Comparison of ENCODE assay signal across 8 cellular contexts in genomic region chr14:106377432-106377831, GRCh38.
"Had no signal": no experiment of that assay in that cellular context is flagged by ENCODE, and none has a peak within 500 bp of the region (broad histone marks: within the 10 kb centered on the region; RNA-seq: fewer than 3 reads in every experiment).

No MANE protein-coding gene starts in this region.

- H3K36me3 ChIP-seq: HAP-1 had no signal

- ATAC-seq: HCT116 had no signal

- DNase-seq: GM23248, GOT3, H7, IMR-90, KG1 had no signal

- H3K4me1 ChIP-seq: HAP-1 had no signal

- H3K9me3 ChIP-seq: HAP-1 had no signal

- H3K4me3 ChIP-seq: GM23248, HAP-1, K562 had no signal

- H3K27ac ChIP-seq: GM23248 had no signal
